13 cellular contexts compared by ENCODE assay signal in genomic region chr2:120289221-120289906, GRCh38. TPM values are rescaled to one million over a fixed set of nuclear protein-coding genes. Genes with fewer than 3 reads are reported as not detected.
DNase-seq lines count a peak whose midpoint lies in the region; ATAC-seq and TF ChIP-seq lines count a peak whose summit lies in the region.
"Had no signal": no experiment of that assay in that cellular context is flagged by ENCODE, and none has a peak within 500 bp of the region (broad histone marks: within the 10 kb centered on the region; RNA-seq: fewer than 3 reads in every experiment).

No MANE protein-coding gene starts in this region.

- no peak for ATAC-seq in HG03565 (IDR thresholded peaks at IDR 0.05; ENCODE audit: unreplicated experiment)
- no peak for ATAC-seq in GM18511 (IDR thresholded peaks at IDR 0.05; ENCODE audit: unreplicated experiment)
- ATAC-seq: activated CD8-positive, alpha-beta T cell treated with anti-CD3 and anti-CD28 coated beads for 36 hours had no signal

- no peak overlapping the region for H3K27ac ChIP-seq in 22Rv1
- H3K27ac ChIP-seq: BLaER1 treated with 17β-estradiol and CSF1 and Interleukin-3, amounts not matched to agents 10 nM and 100 nM; esophagus muscularis mucosa; SK-N-MC had no signal

- CTCF ChIA-PET in Caco-2 (lab: Charles Lee): no interaction called here

- no peak overlapping the region for H3K4me3 ChIP-seq in Caco-2 (ENCODE audit: low read depth, low read length)
- H3K4me3 ChIP-seq: BLaER1 treated with 17β-estradiol and CSF1 and Interleukin-3, amounts not matched to agents 10 nM and 100 nM; esophagus muscularis mucosa; SK-N-MC had no signal

- no TSS peak for BruUV-seq in Caco-2 (replicated peaks; lab: Mats Ljungman, UMichigan)

- intact Hi-C loops in activated T-helper 2 cell treated with anti-CD3 and anti-CD28 coated beads, Interferon-gamma antibody, Interleukin-2, Interleukin-4, amounts not matched to agents 10 μg/mL and 5 μg/mL and 100 μg/mL, durations not matched to agents 14 hours and 24 hours and 36 hours (cut with micrococcal nuclease): no loop called here
- intact Hi-C loops in Caco-2 (cut with micrococcal nuclease; ENCODE audit: unreplicated experiment): no loop called here

- no peaks in the 10 kb centered on the region for H3K27me3 ChIP-seq in Caco-2 (replicated peaks; ENCODE audit: control insufficient read depth, insufficient read depth, low read length)
- H3K27me3 ChIP-seq: BLaER1 treated with 17β-estradiol and CSF1 and Interleukin-3, amounts not matched to agents 10 nM and 100 nM; esophagus muscularis mucosa had no signal

- H3K27ac Mint-ChIP-seq in activated T-helper 2 cell treated with anti-CD3 and anti-CD28 coated beads, Interferon-gamma antibody, Interleukin-2, Interleukin-4, amounts not matched to agents 10 μg/mL and 5 μg/mL and 100 μg/mL, durations not matched to agents 14 hours and 24 hours and 36 hours: peak overlapping the region; percentile 53
- no peak overlapping the region for H3K27ac Mint-ChIP-seq in Caco-2 (ENCODE audit: unreplicated experiment)
- H3K27ac Mint-ChIP-seq: activated CD8-positive, alpha-beta T cell treated with anti-CD3 and anti-CD28 coated beads for 36 hours had no signal

- peaks cover 66% of the 10 kb centered on the region for H3K36me3 Mint-ChIP-seq in activated T-helper 2 cell treated with anti-CD3 and anti-CD28 coated beads, Interferon-gamma antibody, Interleukin-2, Interleukin-4, amounts not matched to agents 10 μg/mL and 5 μg/mL and 100 μg/mL, durations not matched to agents 14 hours and 24 hours and 36 hours (ENCODE audit: low read depth)
- peaks cover 57% of the 10 kb centered on the region for H3K36me3 Mint-ChIP-seq in Caco-2 (ENCODE audit: insufficient read depth, unreplicated experiment)

- H3K9me3 Mint-ChIP-seq in activated T-helper 2 cell treated with anti-CD3 and anti-CD28 coated beads, Interferon-gamma antibody, Interleukin-2, Interleukin-4, amounts not matched to agents 10 μg/mL and 5 μg/mL and 100 μg/mL, durations not matched to agents 14 hours and 24 hours and 36 hours: no peaks in the 10 kb centered on the region
- H3K9me3 Mint-ChIP-seq in Caco-2 (ENCODE audit: unreplicated experiment): no peaks in the 10 kb centered on the region
- H3K9me3 Mint-ChIP-seq: activated CD8-positive, alpha-beta T cell treated with anti-CD3 and anti-CD28 coated beads for 36 hours had no signal

- no peak for DNase-seq in activated T-helper 2 cell treated with anti-CD3 and anti-CD28 coated beads, Interferon-gamma antibody, Interleukin-2, Interleukin-4, amounts not matched to agents 10 μg/mL and 5 μg/mL and 100 μg/mL, durations not matched to agents 14 hours and 24 hours and 36 hours (ENCODE audit: low spot score)
- DNase-seq in iPS-NIHi7 (ENCODE audit: extremely low spot score) (peak; percentile 51), cortex of kidney (lab: John Stamatoyannopoulos, UW) (no peak), Caco-2 (no peak)
- DNase-seq: activated CD8-positive, alpha-beta T cell treated with anti-CD3 and anti-CD28 coated beads for 36 hours; cerebellar nuclear complex had no signal

- no peaks in the 10 kb centered on the region; the same call in 1 of the 2 replicates for H3K36me3 ChIP-seq in Caco-2 (ENCODE audit: control insufficient read depth, insufficient read depth, low read length)

- H3K4me1 ChIP-seq in Caco-2: peaks cover 34% of the 10 kb centered on the region

- H3K4me1 Mint-ChIP-seq in activated T-helper 2 cell treated with anti-CD3 and anti-CD28 coated beads, Interferon-gamma antibody, Interleukin-2, Interleukin-4, amounts not matched to agents 10 μg/mL and 5 μg/mL and 100 μg/mL, durations not matched to agents 14 hours and 24 hours and 36 hours (ENCODE audit: low read depth): peaks cover 78% of the 10 kb centered on the region
- H3K4me1 Mint-ChIP-seq in Caco-2 (ENCODE audit: low read depth, unreplicated experiment): peaks cover 33% of the 10 kb centered on the region

- H3K9me3 ChIP-seq in Caco-2: no peaks in the 10 kb centered on the region
- H3K9me3 ChIP-seq: BLaER1 treated with 17β-estradiol and CSF1 and Interleukin-3, amounts not matched to agents 10 nM and 100 nM; esophagus muscularis mucosa had no signal

- TF ChIP-seq CTCF in 22Rv1 (IDR thresholded peaks at IDR 0.05) (0 out of 2 replicates have a peak, but pooled peaks have one; percentile 11), GM12872 (IDR thresholded peaks at IDR 0.05; ENCODE audit: insufficient read depth, low read depth, low read length) (peak; percentile 33; the same call in 1 of the 3 replicates), Caco-2 (IDR thresholded peaks at IDR 0.05; ENCODE audit: insufficient read depth in 1 of 2, low read depth in 1 of 2, low read length in 1 of 2, severe bottlenecking in 1 of 2, unreplicated experiment in 1 of 2) (peak in 1 of 2 experiments; percentile 28)

- H3K4me3 Mint-ChIP-seq in activated T-helper 2 cell treated with anti-CD3 and anti-CD28 coated beads, Interferon-gamma antibody, Interleukin-2, Interleukin-4, amounts not matched to agents 10 μg/mL and 5 μg/mL and 100 μg/mL, durations not matched to agents 14 hours and 24 hours and 36 hours (ENCODE audit: low read depth): no peak overlapping the region
- H3K4me3 Mint-ChIP-seq in Caco-2 (ENCODE audit: unreplicated experiment): no peak overlapping the region
- H3K4me3 Mint-ChIP-seq: activated CD8-positive, alpha-beta T cell treated with anti-CD3 and anti-CD28 coated beads for 36 hours had no signal

- POLR2A ChIA-PET in Caco-2 (lab: Charles Lee): interaction anchor here (0.7 kb wide), 1 partner anchor 66 kb away, joined by 4 read pairs; the partner anchor contains the start of gene TMEM185B

- H3K27me3 Mint-ChIP-seq in activated T-helper 2 cell treated with anti-CD3 and anti-CD28 coated beads, Interferon-gamma antibody, Interleukin-2, Interleukin-4, amounts not matched to agents 10 μg/mL and 5 μg/mL and 100 μg/mL, durations not matched to agents 14 hours and 24 hours and 36 hours (ENCODE audit: low read depth): no peaks in the 10 kb centered on the region
- no peaks in the 10 kb centered on the region for H3K27me3 Mint-ChIP-seq in Caco-2 (ENCODE audit: insufficient read depth, unreplicated experiment)
- H3K27me3 Mint-ChIP-seq: activated CD8-positive, alpha-beta T cell treated with anti-CD3 and anti-CD28 coated beads for 36 hours had no signal

RNA-seq across cellular contexts. Expression of gene RALB, which starts 36.7 kb away (rescaled TPM):
- 58.4 and 65.0 TPM in 2 replicates for total RNA-seq in activated T-helper 2 cell treated with anti-CD3 and anti-CD28 coated beads, Interferon-gamma antibody, Interleukin-2, Interleukin-4, amounts not matched to agents 10 μg/mL and 5 μg/mL and 100 μg/mL, durations not matched to agents 14 hours and 24 hours and 36 hours
- 56.5 and 59.4 TPM in 2 replicates for total RNA-seq in Caco-2 (2022)

RNA-seq across cellular contexts. Expression of gene INHBB, which starts 56.6 kb away (rescaled TPM):
- not detected in 2 replicates for total RNA-seq in activated T-helper 2 cell treated with anti-CD3 and anti-CD28 coated beads, Interferon-gamma antibody, Interleukin-2, Interleukin-4, amounts not matched to agents 10 μg/mL and 5 μg/mL and 100 μg/mL, durations not matched to agents 14 hours and 24 hours and 36 hours
- total RNA-seq in Caco-2 (2022): 28.6 and 28.9 TPM in 2 replicates
- total RNA-seq: activated CD8-positive, alpha-beta T cell treated with anti-CD3 and anti-CD28 coated beads for 36 hours had no signal

Comparison
In these comparisons a context has a peak if more than half of its experiments do, and no peak if none do; other contexts are left out.
1. RNA of gene INHBB, which starts 56.6 kb away (total RNA-seq): 28.6 to 28.9 TPM in Caco-2; not detected in activated T-helper 2 cell treated with anti-CD3 and anti-CD28 coated beads, Interferon-gamma antibody, Interleukin-2, Interleukin-4, amounts not matched to agents 10 μg/mL and 5 μg/mL and 100 μg/mL, durations not matched to agents 14 hours and 24 hours and 36 hours; every median in the first group is over 10 times any median in the second.